Comparison of ENCODE assay signal across 8 cellular contexts in the genomic region with DNA sequence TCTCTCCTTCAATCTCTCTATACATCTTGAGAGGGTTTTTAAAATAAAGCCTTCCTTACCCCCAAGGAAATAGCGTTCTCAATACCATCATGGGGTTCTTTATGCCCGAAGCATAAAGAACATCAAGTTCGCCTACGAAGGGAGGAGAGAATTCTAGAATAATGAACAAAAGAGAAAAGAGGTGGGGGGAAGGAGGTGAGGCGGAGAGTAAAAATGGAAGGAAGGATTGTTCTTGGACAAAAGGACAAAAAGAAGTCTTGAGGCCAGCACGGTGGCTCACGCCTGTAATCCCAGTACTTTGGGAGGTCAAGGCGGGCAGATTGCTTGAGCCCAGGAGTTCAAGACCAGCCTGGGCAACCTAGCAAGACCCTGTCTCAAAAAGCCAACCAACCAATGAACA.
"Had no signal": no experiment of that assay in that cellular context is flagged by ENCODE, and none has a peak within 500 bp of the region (broad histone marks: within the 10 kb centered on the region; RNA-seq: fewer than 3 reads in every experiment).

No MANE protein-coding gene starts in this region.

- H3K27ac ChIP-seq: GM23248, HL-60 had no signal

- H3K9me3 Mint-ChIP-seq: HFFc6 had no signal

- H2AFZ ChIP-seq: GM23248 had no signal

- H3K9ac ChIP-seq: GM23248 had no signal

- H3K4me3 Mint-ChIP-seq: HFFc6 had no signal

- H3K9me3 ChIP-seq: HAP-1 had no signal

- H3K4me1 ChIP-seq: HAP-1 had no signal

- H3K4me3 ChIP-seq: GM23248, HAP-1 had no signal

- DNase-seq: GOT3, H7, HFFc6 had no signal

- H3K36me3 ChIP-seq: HAP-1 had no signal

- FAIRE-seq: HepG2 had no signal

- ATAC-seq: HCT116 had no signal
